Comparison of ENCODE assay signal across 7 cellular contexts in genomic region chr3:155701882-155702465, GRCh38. TPM values are rescaled to one million over a fixed set of nuclear protein-coding genes. Genes with fewer than 3 reads are reported as not detected.
DNase-seq lines count a peak whose midpoint lies in the region; ATAC-seq, FAIRE-seq and TF ChIP-seq lines count a peak whose summit lies in the region.

No MANE protein-coding gene starts in this region.

- H3K4me3 ChIP-seq in right cardiac atrium (ENCODE audit: low read length): no peak overlapping the region

- peak; percentile 60 for FAIRE-seq in GM12892 (lab: Jason Lieb, UNC)

- 21% methylated on average over 5 of the region's 5 CpGs for WGBS in right cardiac atrium

- H3K9me3 ChIP-seq in right cardiac atrium (ENCODE audit: control insufficient read depth, low read length): no peaks in the 10 kb centered on the region

- no peaks in the 10 kb centered on the region for H3K9me3 Mint-ChIP-seq in stimulated activated naive B cell treated with anti-CD40 and anti-IgM and Interleukin-4, amounts not matched to agents 10 μg/mL and 1 μg/mL and 100 μg/mL, for 72 hours

- intact Hi-C loops in right cardiac atrium (cut with DNase I): loop anchor here in 3 of 4 donors (2.0 to 10.0 kb wide), 4 partner anchors 317 to 350 kb away; no protein-coding TSS in a partner anchor

- H3K27me3 ChIP-seq in right cardiac atrium (ENCODE audit: control insufficient read depth, insufficient read depth): no peaks in the 10 kb centered on the region

- TF ChIP-seq POLR2A in GM12892 (IDR thresholded peaks at IDR 0.05; ENCODE audit: low read depth, low read length): no peak

- H3K27me3 Mint-ChIP-seq in stimulated activated naive B cell treated with anti-CD40 and anti-IgM and Interleukin-4, amounts not matched to agents 10 μg/mL and 1 μg/mL and 100 μg/mL, for 72 hours: peaks cover 0 to 15% of the 10 kb centered on the region in 2 donors

- DNase-seq in GM12892 (ENCODE audit: insufficient read length) (no peak), NCI-H2227 (lab: John Stamatoyannopoulos, UW; ENCODE audit: unreplicated experiment) (peak; percentile 80), amniotic stem cell (lab: John Stamatoyannopoulos, UW) (peak; percentile 45), right cardiac atrium (no peak)
- DNase-seq in stimulated activated naive B cell treated with anti-CD40 and anti-IgM and Interleukin-4, amounts not matched to agents 10 μg/mL and 1 μg/mL and 100 μg/mL, for 72 hours: no peak

- no peak overlapping the region for H3K27ac ChIP-seq in right cardiac atrium (ENCODE audit: low read length)

- no peak overlapping the region for H3K27ac Mint-ChIP-seq in stimulated activated naive B cell treated with anti-CD40 and anti-IgM and Interleukin-4, amounts not matched to agents 10 μg/mL and 1 μg/mL and 100 μg/mL, for 72 hours

- ATAC-seq in HG03097 (IDR thresholded peaks at IDR 0.05; ENCODE audit: low FRiP score, unreplicated experiment) (peak; percentile 74), right cardiac atrium (peak; percentile 57 to 78), HG02623 (IDR thresholded peaks at IDR 0.05; ENCODE audit: unreplicated experiment) (no peak)
- peak; percentile 57 to 61 for ATAC-seq in stimulated activated naive B cell treated with anti-CD40 and anti-IgM and Interleukin-4, amounts not matched to agents 10 μg/mL and 1 μg/mL and 100 μg/mL, for 72 hours (replicated peaks)

- no peaks in the 10 kb centered on the region for H3K36me3 Mint-ChIP-seq in stimulated activated naive B cell treated with anti-CD40 and anti-IgM and Interleukin-4, amounts not matched to agents 10 μg/mL and 1 μg/mL and 100 μg/mL, for 72 hours

- no peaks in the 10 kb centered on the region for H3K4me1 Mint-ChIP-seq in stimulated activated naive B cell treated with anti-CD40 and anti-IgM and Interleukin-4, amounts not matched to agents 10 μg/mL and 1 μg/mL and 100 μg/mL, for 72 hours

- H3K4me3 Mint-ChIP-seq in stimulated activated naive B cell treated with anti-CD40 and anti-IgM and Interleukin-4, amounts not matched to agents 10 μg/mL and 1 μg/mL and 100 μg/mL, for 72 hours: no peak overlapping the region

- no peaks in the 10 kb centered on the region for H3K4me1 ChIP-seq in right cardiac atrium (ENCODE audit: control insufficient read depth, insufficient read depth, low read length)

RNA-seq across cellular contexts. Expression of gene PLCH1, which starts 42.9 kb away (rescaled TPM):
- not detected for polyA plus RNA-seq in GM12892 (2012; ENCODE audit: missing spikeins)
- 1 to 10 TPM; 1.6 to 6.3 (median 3.7) TPM for total RNA-seq in right cardiac atrium
- 1.1 TPM for polyA plus RNA-seq in right cardiac atrium

Comparison
In these comparisons a context has a peak if more than half of its experiments do, and no peak if none do; other contexts are left out.
1. DNase-seq: peak in NCI-H2227 (single experiment) and amniotic stem cell (single experiment); none in GM12892 (single experiment), right cardiac atrium (0 of 3) and stimulated activated naive B cell treated with anti-CD40 and anti-IgM and Interleukin-4, amounts not matched to agents 10 μg/mL and 1 μg/mL and 100 μg/mL, for 72 hours (single experiment).